Comparison of ENCODE assay signal across 1 cellular context in genomic region chr2:16653083-16653375, GRCh38.
TF ChIP-seq lines count a peak whose summit lies in the region.

No MANE protein-coding gene starts in this region.

TF ChIP-seq in GM12878, 131 proteins besides CTCF, POLR2A, EP300 and RAD21:
- TF ChIP-seq NR2C1 (IDR thresholded peaks at IDR 0.05) (peak; percentile 40; the same call in 1 of the 2 replicates), MXI1 (IDR thresholded peaks at IDR 0.05; ENCODE audit: low read depth, low read length) (no peak)
